ENCODE assay signal across 30 cellular contexts in genomic region chr4:120841580-120841979, GRCh38.
A peak's percentile ranks its signal among the peaks of the same experiment; 100 is the strongest.
DNase-seq lines count a peak whose midpoint lies in the region; ATAC-seq and TF ChIP-seq lines count a peak whose summit lies in the region.
"Had no signal": no experiment of that assay in that cellular context is flagged by ENCODE, and none has a peak within 500 bp of the region (broad histone marks: within the 10 kb centered on the region; RNA-seq: fewer than 3 reads in every experiment).

No MANE protein-coding gene starts in this region.

- H3K18ac ChIP-seq in neuronal stem cell (ENCODE audit: low read length) = no peak overlapping the region

- H3K36me3 ChIP-seq in SK-N-SH (replicated peaks in 1 of 2; ENCODE audit: control insufficient read depth in 1 of 2, insufficient read depth in 2 of 2, low read length in 1 of 2) (no peaks in the 10 kb centered on the region), endocrine pancreas (ENCODE audit: control insufficient read depth, insufficient read depth, low read length) (no peaks in the 10 kb centered on the region), neuronal stem cell (replicated peaks in 1 of 2; ENCODE audit: control insufficient read depth in 2 of 2, insufficient read depth in 2 of 2, low read length in 2 of 2) (peaks cover 2 to 7% of the 10 kb centered on the region in 2 donors)
- H3K36me3 ChIP-seq: right atrium auricular region, spleen had no signal

- H3K27me3 ChIP-seq in SK-N-SH (ENCODE audit: insufficient read depth) (no peaks in the 10 kb centered on the region), endocrine pancreas (ENCODE audit: control insufficient read depth, insufficient read depth, low read length) (no peaks in the 10 kb centered on the region), neuronal stem cell (ENCODE audit: control insufficient read depth in 3 of 3, insufficient read depth in 3 of 3, low read depth in 1 of 3, low read length in 3 of 3) (no peaks in the 10 kb centered on the region)
- H3K27me3 ChIP-seq: esophagus muscularis mucosa, gastroesophageal sphincter, right atrium auricular region, spleen, stomach, tibial artery had no signal

- H3K27me3 Mint-ChIP-seq in Calu3 (ENCODE audit: unreplicated experiment) (no peaks in the 10 kb centered on the region), nephron progenitor cell (ENCODE audit: low read depth, poor library complexity) (peaks cover 2% of the 10 kb centered on the region)
- H3K27me3 Mint-ChIP-seq: activated CD4-positive, alpha-beta memory T cell treated with anti-CD3 and anti-CD28 coated beads for 36 hours; dendritic cell treated with granulocyte-macrophage colony-stimulating factor and Interleukin-4, amounts not matched to agents 40 ng/mL and 50 ng/mL, for 4 days; natural killer cell treated with Interleukin-12 subunit alpha and Interleukin-12 subunit beta and Interleukin-15 and Interleukin-18, amount 100 ng/mL, for 72 hours had no signal

- H3K4me3 Mint-ChIP-seq in Calu3 (ENCODE audit: low read depth, unreplicated experiment) (peak overlapping the region; percentile 21), nephron progenitor cell (no peak overlapping the region)
- H3K4me3 Mint-ChIP-seq: activated CD4-positive, alpha-beta memory T cell treated with anti-CD3 and anti-CD28 coated beads for 36 hours; dendritic cell treated with granulocyte-macrophage colony-stimulating factor and Interleukin-4, amounts not matched to agents 40 ng/mL and 50 ng/mL, for 4 days; IgD-negative memory B cell; natural killer cell treated with Interleukin-12 subunit alpha and Interleukin-12 subunit beta and Interleukin-15 and Interleukin-18, amount 100 ng/mL, for 72 hours had no signal

- no peak for DNase-seq in Calu3
- no peak for DNase-seq in SK-N-SH
- DNase-seq in nephron progenitor cell = no peak
- no peak for DNase-seq in putamen (ENCODE audit: low spot score)
- DNase-seq in NCI-H2171 (lab: John Stamatoyannopoulos, UW) = no peak
- DNase-seq in neuronal stem cell (ENCODE audit: low spot score) = no peak
- DNase-seq: activated CD4-positive, alpha-beta memory T cell treated with anti-CD3 and anti-CD28 coated beads for 36 hours; activated naive CD4-positive, alpha-beta T cell treated with anti-CD3 and anti-CD28 coated beads, Interleukin-2, amount 50 U/mL, for 16 hours; amniotic stem cell; central memory CD4-positive, alpha-beta T cell; DMS153; hypothalamus; left colon; NCI-H1436 treated with DMSO at 0.1 percent for 48 hours; NCI-H345; NCI-H69; spleen; stimulated activated CD4-positive, alpha-beta T cell treated with anti-CD3 and anti-CD28 coated beads, Interleukin-2, amount 100 ng/mL, for 24 hours; stimulated activated CD8-positive, alpha-beta memory T cell treated with anti-CD3 and anti-CD28 coated beads, Interleukin-4, amount 100 ng/mL, for 48 hours; stomach; T-helper 2 cell; tibial artery had no signal

- H3K36me3 Mint-ChIP-seq in Calu3 (ENCODE audit: insufficient read depth, unreplicated experiment) = no peaks in the 10 kb centered on the region
- H3K36me3 Mint-ChIP-seq in nephron progenitor cell (ENCODE audit: low read depth) = peaks cover 9% of the 10 kb centered on the region
- H3K36me3 Mint-ChIP-seq: activated CD4-positive, alpha-beta memory T cell treated with anti-CD3 and anti-CD28 coated beads for 36 hours; IgD-negative memory B cell; natural killer cell treated with Interleukin-12 subunit alpha and Interleukin-12 subunit beta and Interleukin-15 and Interleukin-18, amount 100 ng/mL, for 72 hours had no signal

- H3K27ac Mint-ChIP-seq in Calu3 (ENCODE audit: unreplicated experiment) = peak overlapping the region; percentile 54
- H3K27ac Mint-ChIP-seq in nephron progenitor cell = peak overlapping the region; percentile 57
- H3K27ac Mint-ChIP-seq: activated CD4-positive, alpha-beta memory T cell treated with anti-CD3 and anti-CD28 coated beads for 36 hours; dendritic cell treated with granulocyte-macrophage colony-stimulating factor and Interleukin-4, amounts not matched to agents 40 ng/mL and 50 ng/mL, for 4 days; IgD-negative memory B cell; natural killer cell treated with Interleukin-12 subunit alpha and Interleukin-12 subunit beta and Interleukin-15 and Interleukin-18, amount 100 ng/mL, for 72 hours had no signal

- H3K4me3 ChIP-seq in SK-N-SH (ENCODE audit: low read depth in 2 of 2, low read length in 1 of 2) (no peak overlapping the region), endocrine pancreas (ENCODE audit: control insufficient read depth, insufficient read depth, low read length) (peak overlapping the region; percentile 47), neuronal stem cell (ENCODE audit: low read length in 2 of 2) (no peak overlapping the region)
- H3K4me3 ChIP-seq: esophagus muscularis mucosa, gastroesophageal sphincter, right atrium auricular region, spleen, stomach, tibial artery had no signal

- H2BK120ac ChIP-seq in neuronal stem cell (ENCODE audit: low read depth, low read length) = no peak overlapping the region

- H3K4me1 Mint-ChIP-seq in Calu3 (ENCODE audit: low read depth, unreplicated experiment) (no peaks in the 10 kb centered on the region), nephron progenitor cell (no peaks in the 10 kb centered on the region)
- H3K4me1 Mint-ChIP-seq: IgD-negative memory B cell had no signal

- no peaks in the 10 kb centered on the region for H3K79me2 ChIP-seq in SK-N-SH (ENCODE audit: insufficient read depth)

- H4K91ac ChIP-seq in neuronal stem cell (ENCODE audit: low read depth, low read length, poor library complexity) = no peak overlapping the region

- no peak for TF ChIP-seq RAD21 in SK-N-SH (IDR thresholded peaks at IDR 0.05; ENCODE audit: low read length)

- BruUV-seq in Calu3 (replicated peaks; lab: Mats Ljungman, UMichigan) = no TSS peak

- intact Hi-C loops in Calu3 (cut with micrococcal nuclease; ENCODE audit: unreplicated experiment) = no loop called here

- H3K79me1 ChIP-seq in neuronal stem cell (ENCODE audit: low read depth, low read length) = no peaks in the 10 kb centered on the region

- H3K9me3 Mint-ChIP-seq in Calu3 (ENCODE audit: low read depth, unreplicated experiment) = no peaks in the 10 kb centered on the region
- no peaks in the 10 kb centered on the region for H3K9me3 Mint-ChIP-seq in nephron progenitor cell
- H3K9me3 Mint-ChIP-seq: activated CD4-positive, alpha-beta memory T cell treated with anti-CD3 and anti-CD28 coated beads for 36 hours; dendritic cell treated with granulocyte-macrophage colony-stimulating factor and Interleukin-4, amounts not matched to agents 40 ng/mL and 50 ng/mL, for 4 days; IgD-negative memory B cell; natural killer cell treated with Interleukin-12 subunit alpha and Interleukin-12 subunit beta and Interleukin-15 and Interleukin-18, amount 100 ng/mL, for 72 hours had no signal

- WGBS in SK-N-SH (ENCODE audit: low lambda C conversion rate) = 73% methylated on average over 3 of the region's 3 CpGs
- WGBS in neuronal stem cell (ENCODE audit: extremely low coverage in 2 of 2, insufficient read length in 2 of 2, insufficient replicate concordance in 1 of 2), 2 donors = no CpG with 5 or more reads among the region's 3 CpGs

- H3K9ac ChIP-seq in SK-N-SH (no peak overlapping the region), endocrine pancreas (ENCODE audit: control insufficient read depth, insufficient read depth, low read length) (no peak overlapping the region), neuronal stem cell (ENCODE audit: low read depth, low read length, poor library complexity) (no peak overlapping the region)

- no peak overlapping the region for H2AFZ ChIP-seq in SK-N-SH (ENCODE audit: low read depth)
- H2AFZ ChIP-seq in neuronal stem cell (ENCODE audit: low read length) = no peak overlapping the region

- no peak overlapping the region for H3K23ac ChIP-seq in neuronal stem cell (ENCODE audit: low read depth, low read length, poor library complexity)

- no peak overlapping the region for H2BK15ac ChIP-seq in neuronal stem cell (ENCODE audit: low read length)

- H3F3A ChIP-seq in SK-N-SH (replicated peaks; ENCODE audit: insufficient read depth) = peaks cover 5% of the 10 kb centered on the region

- no peak overlapping the region for H2BK12ac ChIP-seq in neuronal stem cell (ENCODE audit: low read length)

- H3K14ac ChIP-seq in neuronal stem cell (ENCODE audit: low read length) = no peak overlapping the region

- H3K9me2 ChIP-seq in SK-N-SH = no peaks in the 10 kb centered on the region

- peaks cover 7 to 9% of the 10 kb centered on the region in 2 experiments; a peak in 2 of 4 replicates for H3K4me1 ChIP-seq in SK-N-SH (ENCODE audit: control insufficient read depth in 1 of 2, insufficient read depth in 2 of 2, low read depth in 1 of 2, low read length in 1 of 2)
- no peaks in the 10 kb centered on the region for H3K4me1 ChIP-seq in endocrine pancreas (ENCODE audit: control insufficient read depth, insufficient read depth, low read length)
- peaks cover 0 to 5% of the 10 kb centered on the region in 2 donors for H3K4me1 ChIP-seq in neuronal stem cell (ENCODE audit: control insufficient read depth in 2 of 2, insufficient read depth in 1 of 2, low read depth in 1 of 2, low read length in 2 of 2)
- H3K4me1 ChIP-seq: gastroesophageal sphincter, right atrium auricular region, spleen had no signal

- no peaks in the 10 kb centered on the region for H3K9me3 ChIP-seq in SK-N-SH
- no peaks in the 10 kb centered on the region for H3K9me3 ChIP-seq in endocrine pancreas (ENCODE audit: control insufficient read depth, low read length)
- H3K9me3 ChIP-seq in neuronal stem cell (replicated peaks in 1 of 2; ENCODE audit: control insufficient read depth in 2 of 2, insufficient read depth in 1 of 2, low read depth in 1 of 2, low read length in 2 of 2) = no peaks in the 10 kb centered on the region
- H3K9me3 ChIP-seq: esophagus muscularis mucosa, gastroesophageal sphincter, right atrium auricular region, spleen, stomach, tibial artery had no signal

- H2AK5ac ChIP-seq in neuronal stem cell (ENCODE audit: low read depth, low read length) = no peak overlapping the region

- peak overlapping the region; percentile 29 to 58 for H3K27ac ChIP-seq in SK-N-SH (ENCODE audit: low read depth in 2 of 2, low read length in 1 of 2)
- no peak overlapping the region for H3K27ac ChIP-seq in neuronal stem cell (replicated peaks; ENCODE audit: low read length)
- H3K27ac ChIP-seq: esophagus muscularis mucosa, gastroesophageal sphincter, right atrium auricular region, spleen, stomach, tibial artery had no signal

- POLR2A ChIA-PET in SK-N-SH (lab: Yijun Ruan, JAX) = no interaction called here

- no peak for TF ChIP-seq EP300 in SK-N-SH (IDR thresholded peaks at IDR 0.05; ENCODE audit: borderline replicate concordance in 1 of 2, low read depth in 1 of 2, low read length in 1 of 2)

- no peak overlapping the region for H2BK5ac ChIP-seq in neuronal stem cell (ENCODE audit: low read length)

- H3K4ac ChIP-seq in neuronal stem cell (ENCODE audit: low read length) = no peak overlapping the region

- no peaks in the 10 kb centered on the region for H4K20me1 ChIP-seq in SK-N-SH (ENCODE audit: insufficient read depth)

- ATAC-seq in HG02973 (IDR thresholded peaks at IDR 0.05; ENCODE audit: unreplicated experiment) = no peak
- ATAC-seq: gastroesophageal sphincter; natural killer cell treated with Interleukin-12 subunit alpha and Interleukin-12 subunit beta and Interleukin-15 and Interleukin-18, amount 100 ng/mL, for 72 hours had no signal

- TF ChIP-seq CTCF in Calu3 (IDR thresholded peaks at IDR 0.05; ENCODE audit: unreplicated experiment) (no peak), SK-N-SH (IDR thresholded peaks at IDR 0.05) (no peak), nephron progenitor cell (IDR thresholded peaks at IDR 0.05) (no peak)

- H3K4me2 ChIP-seq in SK-N-SH = peak overlapping the region; percentile 15; the same call in 1 of the 2 replicates
- H3K4me2 ChIP-seq in neuronal stem cell (ENCODE audit: insufficient read depth, low read length, poor library complexity, severe bottlenecking) = no peak overlapping the region

- CTCF ChIA-PET in Calu3 (lab: Charles Lee) = no interaction called here
- CTCF ChIA-PET in SK-N-SH (lab: Yijun Ruan, JAX) = interaction anchor here (1.3 kb wide), 1 partner anchor 11 kb away, joined by 3 read pairs; no protein-coding TSS in a partner anchor

- H4K8ac ChIP-seq in neuronal stem cell (ENCODE audit: low read depth, low read length) = no peak overlapping the region
